Comparison of ENCODE assay signal across 34 cellular contexts in the genomic region with DNA sequence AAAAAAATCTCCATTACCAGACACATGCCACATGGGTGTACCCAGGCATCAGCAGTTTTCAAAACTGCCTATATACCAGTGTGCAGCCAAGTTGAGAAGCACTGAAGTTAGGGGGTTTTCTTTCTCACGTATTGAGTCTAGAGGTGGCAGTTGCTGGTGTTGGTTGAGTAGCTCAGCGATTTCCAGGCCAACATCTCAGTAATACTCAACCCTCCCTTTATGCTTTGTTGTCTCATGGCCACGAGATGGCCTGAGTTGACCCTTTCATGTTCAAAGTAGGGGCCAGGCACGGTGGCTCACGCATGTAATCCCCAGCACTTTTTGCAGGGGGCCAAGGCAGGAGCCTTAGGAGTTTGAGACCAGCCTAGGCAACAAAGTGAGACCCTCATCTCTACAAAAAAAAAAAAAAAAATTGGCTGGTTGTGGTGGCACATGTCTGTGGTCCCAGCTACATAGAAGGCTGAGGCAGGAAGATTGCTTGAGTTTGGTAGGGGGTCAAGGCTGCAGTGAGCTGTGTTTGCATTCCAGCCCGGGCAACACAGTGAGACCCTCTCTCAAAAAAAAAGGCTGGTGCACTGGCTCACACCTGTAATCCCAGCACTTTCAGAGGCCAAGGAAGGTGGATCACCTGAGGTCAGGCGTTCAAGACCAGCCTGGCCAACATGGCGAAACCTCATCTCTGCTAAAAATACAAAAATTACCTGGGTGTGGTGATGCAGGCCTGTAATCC. TPM values are rescaled to one million over a fixed set of nuclear protein-coding genes. Genes with fewer than 3 reads are reported as not detected.
DNase-seq lines count a peak whose midpoint lies in the region; ATAC-seq, FAIRE-seq and TF ChIP-seq lines count a peak whose summit lies in the region.
"Had no signal": no experiment of that assay in that cellular context is flagged by ENCODE, and none has a peak within 500 bp of the region (broad histone marks: within the 10 kb centered on the region; RNA-seq: fewer than 3 reads in every experiment).

No MANE protein-coding gene starts in this region.

- H3K4me1 ChIP-seq in HepG2 (ENCODE audit: insufficient read depth, low read length): peaks cover 67% of the 10 kb centered on the region
- peaks cover 0 to 14% (median 5%) of the 10 kb centered on the region in 4 donors for H3K4me1 ChIP-seq in right lobe of liver
- no peaks in the 10 kb centered on the region for H3K4me1 ChIP-seq in endodermal cell (ENCODE audit: control insufficient read depth, insufficient read depth, low read length)
- no peaks in the 10 kb centered on the region for H3K4me1 ChIP-seq in aorta (ENCODE audit: control insufficient read depth in 1 of 2, insufficient read depth in 2 of 2, low read length in 2 of 2)
- H3K4me1 ChIP-seq: gastroesophageal sphincter, vagina had no signal

- H3K4me3 Mint-ChIP-seq in endodermal cell: no peak overlapping the region
- H3K4me3 Mint-ChIP-seq: activated B cell treated with CpG ODN at 0.5 μM for 24 hours; activated naive CD4-positive, alpha-beta T cell treated with anti-CD3 and anti-CD28 coated beads, Interleukin-2, amount 10 ng/mL, durations not matched to agents 7 days and 5 days; CD4-positive, alpha-beta memory T cell; stimulated activated naive CD8-positive, alpha-beta T cell treated with anti-CD3 and anti-CD28 coated beads, Interleukin-15, Interleukin-2, amounts not matched to agents 100 ng/mL and 50 ng/mL, for 24 hours had no signal

- peak; percentile 68 for TF ChIP-seq CTCF in HepG2 (CRISPR knock-in tag; IDR thresholded peaks at IDR 0.05)
- TF ChIP-seq CTCF in right lobe of liver (IDR thresholded peaks at IDR 0.05): no peak
- TF ChIP-seq CTCF in endodermal cell (conservative IDR thresholded peaks at IDR 0.05): no peak
- no peak for TF ChIP-seq CTCF in WERI-Rb-1 (IDR thresholded peaks at IDR 0.05; ENCODE audit: low read depth, low read length)

- no peaks in the 10 kb centered on the region for H3K9me3 Mint-ChIP-seq in endodermal cell
- H3K9me3 Mint-ChIP-seq: activated B cell treated with CpG ODN at 0.5 μM for 24 hours; activated naive CD4-positive, alpha-beta T cell treated with anti-CD3 and anti-CD28 coated beads, Interleukin-2, amount 10 ng/mL, durations not matched to agents 7 days and 5 days; CD4-positive, alpha-beta memory T cell; stimulated activated naive CD8-positive, alpha-beta T cell treated with anti-CD3 and anti-CD28 coated beads, Interleukin-15, Interleukin-2, amounts not matched to agents 100 ng/mL and 50 ng/mL, for 24 hours had no signal

- H3K4me3 ChIP-seq in HepG2 (replicated peaks in 1 of 3; ENCODE audit: insufficient read depth in 1 of 3, low read depth in 2 of 3, low read length in 3 of 3) (peak overlapping the region in 1 of 3 experiments; percentile 20; a peak in 3 of 6 replicates), right lobe of liver (no peak overlapping the region), endodermal cell (ENCODE audit: low read length) (no peak overlapping the region), aorta (ENCODE audit: low read length in 2 of 2) (no peak overlapping the region), WERI-Rb-1 (ENCODE audit: low read depth, low read length) (no peak overlapping the region)
- H3K4me3 ChIP-seq: dorsolateral prefrontal cortex, gastroesophageal sphincter, hepatocyte, thoracic aorta, vagina had no signal

- H3K27ac ChIP-seq in HepG2 (ENCODE audit: extremely low read length, insufficient read depth, low read length) (no peak overlapping the region), right lobe of liver (no peak overlapping the region), endodermal cell (ENCODE audit: low read depth, low read length) (no peak overlapping the region), aorta (ENCODE audit: low read depth in 1 of 2, low read length in 2 of 2) (no peak overlapping the region), WERI-Rb-1 (no peak overlapping the region)
- H3K27ac ChIP-seq: brain microvascular endothelial cell, dorsolateral prefrontal cortex, gastroesophageal sphincter, hepatocyte, thoracic aorta, vagina had no signal

- H3K9me3 ChIP-seq in HepG2 (ENCODE audit: low read length) (no peaks in the 10 kb centered on the region), right lobe of liver (no peaks in the 10 kb centered on the region), endodermal cell (ENCODE audit: control insufficient read depth, low read length) (no peaks in the 10 kb centered on the region), aorta (ENCODE audit: control insufficient read depth, low read length) (no peaks in the 10 kb centered on the region), WERI-Rb-1 (ENCODE audit: severe bottlenecking) (no peaks in the 10 kb centered on the region)
- H3K9me3 ChIP-seq: gastroesophageal sphincter, thoracic aorta, vagina had no signal

- in situ Hi-C loops in HepG2 (cut with HindIII; ENCODE audit: extremely low pct_ligation_motif_present, low pct_unique_long_range_greater_than_20kb): no loop called here

- H3K27me3 Mint-ChIP-seq in endodermal cell (ENCODE audit: insufficient read depth): peaks cover 6% of the 10 kb centered on the region
- H3K27me3 Mint-ChIP-seq: activated B cell treated with CpG ODN at 0.5 μM for 24 hours; CD4-positive, alpha-beta memory T cell; stimulated activated naive CD8-positive, alpha-beta T cell treated with anti-CD3 and anti-CD28 coated beads, Interleukin-15, Interleukin-2, amounts not matched to agents 100 ng/mL and 50 ng/mL, for 24 hours had no signal

- no peak for TF ChIP-seq EP300 in HepG2 (IDR thresholded peaks at IDR 0.05; ENCODE audit: low read depth in 2 of 2, low read length in 2 of 2)
- TF ChIP-seq EP300 in HepG2 (CRISPR knock-in tag; IDR thresholded peaks at IDR 0.05; ENCODE audit: borderline replicate concordance): 0 out of 2 replicates have a peak, but pooled peaks have one; percentile 5

- BruUV-seq in HepG2 (replicated peaks; lab: Mats Ljungman, UMichigan): no TSS peak

- H3K9ac ChIP-seq in HepG2 (ENCODE audit: insufficient read depth, low read depth, low read length) (no peak overlapping the region), endodermal cell (ENCODE audit: extremely low read depth, low read length, poor library complexity, severe bottlenecking) (no peak overlapping the region)

- intact Hi-C loops in HepG2 (cut with micrococcal nuclease; ENCODE audit: unreplicated experiment): loop anchor here (1.0 to 2.0 kb wide), 2 partner anchors 11 to 14 kb away; partner anchors contain the start of genes LRRC3C and ORMDL3
- intact Hi-C loops in right lobe of liver (cut with DNase I): no loop called here
- intact Hi-C loops in aorta (cut with DNase I): no loop called here

- no peaks in the 10 kb centered on the region for H3K36me3 Mint-ChIP-seq in endodermal cell (ENCODE audit: low read depth)
- H3K36me3 Mint-ChIP-seq: activated naive CD4-positive, alpha-beta T cell treated with anti-CD3 and anti-CD28 coated beads, Interleukin-2, amount 10 ng/mL, durations not matched to agents 7 days and 5 days; CD4-positive, alpha-beta memory T cell had no signal

- no peak overlapping the region for H3K27ac Mint-ChIP-seq in endodermal cell
- H3K27ac Mint-ChIP-seq: activated B cell treated with CpG ODN at 0.5 μM for 24 hours; activated naive CD4-positive, alpha-beta T cell treated with anti-CD3 and anti-CD28 coated beads, Interleukin-2, amount 10 ng/mL, durations not matched to agents 7 days and 5 days; stimulated activated naive CD8-positive, alpha-beta T cell treated with anti-CD3 and anti-CD28 coated beads, Interleukin-15, Interleukin-2, amounts not matched to agents 100 ng/mL and 50 ng/mL, for 24 hours had no signal

- H3K27me3 ChIP-seq in HepG2 (ENCODE audit: control insufficient read depth in 1 of 2, insufficient read depth in 2 of 2, low read length in 2 of 2): peaks cover 4 to 9% of the 10 kb centered on the region in 2 experiments; a peak in 2 of 5 replicates
- no peaks in the 10 kb centered on the region for H3K27me3 ChIP-seq in right lobe of liver
- no peaks in the 10 kb centered on the region for H3K27me3 ChIP-seq in endodermal cell (ENCODE audit: control insufficient read depth, insufficient read depth, low read length, poor library complexity, severe bottlenecking)
- no peaks in the 10 kb centered on the region for H3K27me3 ChIP-seq in aorta (ENCODE audit: control insufficient read depth in 1 of 2, insufficient read depth in 2 of 2, low read length in 1 of 2)
- H3K27me3 ChIP-seq in WERI-Rb-1 (ENCODE audit: insufficient read depth, low read depth, severe bottlenecking): no peaks in the 10 kb centered on the region
- H3K27me3 ChIP-seq: brain microvascular endothelial cell, dorsolateral prefrontal cortex, hepatocyte, vagina had no signal

- no peaks in the 10 kb centered on the region for H3K36me3 ChIP-seq in HepG2 (replicated peaks in 1 of 2; ENCODE audit: control insufficient read depth in 1 of 2, insufficient read depth in 2 of 2, low read length in 2 of 2)
- no peaks in the 10 kb centered on the region for H3K36me3 ChIP-seq in right lobe of liver
- H3K36me3 ChIP-seq in endodermal cell (ENCODE audit: control insufficient read depth, insufficient read depth, low read length): no peaks in the 10 kb centered on the region
- H3K36me3 ChIP-seq in aorta (ENCODE audit: control insufficient read depth in 1 of 2, insufficient read depth in 2 of 2, low read length in 1 of 2): no peaks in the 10 kb centered on the region
- no peaks in the 10 kb centered on the region for H3K36me3 ChIP-seq in WERI-Rb-1
- H3K36me3 ChIP-seq: brain microvascular endothelial cell, gastroesophageal sphincter, thoracic aorta, vagina had no signal

- FAIRE-seq in HepG2 (lab: Jason Lieb, UNC): peak; percentile 80
- FAIRE-seq: HTR-8/SVneo had no signal

- no peaks in the 10 kb centered on the region for H4K20me1 ChIP-seq in HepG2 (ENCODE audit: insufficient read depth, low read length)

- TF ChIP-seq POLR2A in HepG2 (IDR thresholded peaks at IDR 0.05; ENCODE audit: insufficient read depth in 1 of 2, low read depth in 2 of 2, low read length in 2 of 2) (no peak), right lobe of liver (IDR thresholded peaks at IDR 0.05) (no peak)

- ATAC-seq in HepG2 (peak; percentile 66), right lobe of liver (no peak), HG03432 (IDR thresholded peaks at IDR 0.05; ENCODE audit: unreplicated experiment) (peak; percentile 46), aorta (ENCODE audit: low FRiP score) (no peak)
- ATAC-seq: gastroesophageal sphincter, left cardiac atrium, Panc1, sciatic nerve had no signal

- H3K79me2 ChIP-seq in HepG2 (ENCODE audit: insufficient read depth, low read length): no peaks in the 10 kb centered on the region
- H3K79me2 ChIP-seq: hepatocyte had no signal

- peak overlapping the region; percentile 65 for H3K4me2 ChIP-seq in HepG2 (ENCODE audit: low read depth, low read length)
- H3K4me2 ChIP-seq: hepatocyte had no signal

- DNase-seq in HepG2 (ENCODE audit: low spot score) (peak; percentile 67), right lobe of liver (no peak), endodermal cell (peak; percentile 39), aorta (no peak), SIG-M5 (lab: John Stamatoyannopoulos, UW) (no peak), WERI-Rb-1 (no peak)
- DNase-seq in stimulated activated CD4-positive, alpha-beta T cell treated with anti-CD3 and anti-CD28 coated beads, Interleukin-2, amount 100 ng/mL, for 24 hours: no peak
- DNase-seq: activated B cell treated with CpG ODN at 0.5 μM for 24 hours; activated CD4-positive, alpha-beta T cell treated with anti-CD3 and anti-CD28 coated beads, Interleukin-2, amount 50 U/mL, for 1 hour; activated naive CD4-positive, alpha-beta T cell treated with anti-CD3 and anti-CD28 coated beads, Interleukin-2, amount 10 ng/mL, durations not matched to agents 7 days and 5 days; activated T-cell treated with anti-CD3 and anti-CD28 coated beads, Interleukin-2, amount 50 U/mL, for 48 hours; brain microvascular endothelial cell; CD4-positive, alpha-beta memory T cell; dorsolateral prefrontal cortex; GOT3; Kasumi-1; left cardiac atrium; MV-4-11; NCI-H1694; NCI-H524 treated with DMSO at 0.1 percent for 48 hours; stimulated activated CD4-positive, alpha-beta T cell treated with anti-CD3 and anti-CD28 coated beads, Interleukin-12 subunit alpha, Interleukin-12 subunit beta, amount 100 ng/mL, for 4 hours; stimulated activated CD4-positive, alpha-beta T cell treated with anti-CD3 and anti-CD28 coated beads, Interleukin-4, amount 100 ng/mL, for 4 hours had no signal

- peaks cover 14% of the 10 kb centered on the region for H3K4me1 Mint-ChIP-seq in endodermal cell

- 23% methylated on average over 8 of the region's 8 CpGs for WGBS in HepG2 (ENCODE audit: low lambda C conversion rate)
- WGBS in right lobe of liver (ENCODE audit: insufficient coverage, low coverage, low lambda C conversion rate, missing lambda C conversion rate): 64% methylated on average over 7 of the region's 8 CpGs
- 87 to 90% methylated on average over 4 to 8 of the region's 8 CpGs for WGBS in endodermal cell (ENCODE audit: insufficient coverage in 1 of 2, insufficient read length in 1 of 2), 2 experiments
- 67 to 70% methylated on average over 8 of the region's 8 CpGs for WGBS in aorta, 2 donors

- peak; percentile 9; the same call in 1 of the 2 replicates for TF ChIP-seq RAD21 in HepG2 (CRISPR knock-in tag; IDR thresholded peaks at IDR 0.05)

- POLR2A ChIA-PET in HepG2 (lab: Yijun Ruan, JAX): interaction anchor here (1.0 to 2.8 kb wide), 3 partner anchors 11 to 34 kb away, joined by 4 to 15 read pairs (median 5); partner anchors contain the start of genes LRRC3C and ORMDL3

- CTCF ChIA-PET in HepG2 (lab: Yijun Ruan, JAX; ENCODE audit: low intra/inter-chr PET ratio, low total read pairs): interaction anchor here (1.1 kb wide), 1 partner anchor 66 kb away, joined by 4 read pairs; no protein-coding TSS in a partner anchor

- H2AFZ ChIP-seq in HepG2 (ENCODE audit: low read length): no peak overlapping the region
- H2AFZ ChIP-seq: hepatocyte had no signal

RNA-seq across cellular contexts. Expression of gene LRRC3C, which starts 10.8 kb away (rescaled TPM):
- total RNA-seq in HepG2 (2016; rRNA removed; fragmentation: Illumina TruSeq; extraction: Trizol): not detected in 2 replicates
- total RNA-seq in HepG2 (2016; cell fraction: cytosol; rRNA removed; fragmentation: Illumina TruSeq; extraction: Trizol; ENCODE audit: low read depth): not detected in 2 replicates
- total RNA-seq in HepG2 (2016; cell fraction: insoluble cytoplasmic fraction; rRNA removed; fragmentation: Illumina TruSeq; extraction: Trizol): not detected in 2 replicates
- not detected in 2 replicates for total RNA-seq in HepG2 (2016; cell fraction: membrane; rRNA removed; fragmentation: Illumina TruSeq; extraction: Trizol)
- not detected in 2 replicates for total RNA-seq in HepG2 (2016; cell fraction: nucleus; rRNA removed; fragmentation: Illumina TruSeq; extraction: Trizol)
- polyA plus RNA-seq in HepG2 (2011; rRNA removed): 0.10 and 0.17 TPM in 2 replicates
- polyA plus RNA-seq in HepG2 (2011; cell fraction: cytosol; rRNA removed): 0.11 TPM in 1 of 2 replicates, not detected in the other
- not detected in 2 replicates for polyA plus RNA-seq in HepG2 (2011; cell fraction: nucleus; rRNA removed)
- not detected in 2 replicates for polyA plus RNA-seq in HepG2 (2012)
- not detected in 2 replicates for polyA plus RNA-seq in HepG2 (2016; cell fraction: cytosol; fragmentation: Illumina TruSeq; extraction: Trizol; ENCODE audit: low read depth)
- not detected in 2 replicates for polyA plus RNA-seq in HepG2 (2016; cell fraction: insoluble cytoplasmic fraction; fragmentation: Illumina TruSeq; extraction: Trizol; ENCODE audit: low read depth)
- polyA plus RNA-seq in HepG2 (2016; cell fraction: membrane; fragmentation: Illumina TruSeq; extraction: Trizol; ENCODE audit: low read depth): not detected in 2 replicates
- not detected in 2 replicates for polyA plus RNA-seq in HepG2 (2016; cell fraction: nucleus; fragmentation: Illumina TruSeq; extraction: Trizol; ENCODE audit: insufficient read depth, low read depth)
- 0.24 TPM in 1 of 2 replicates, not detected in the other for polyA minus RNA-seq in HepG2 (2011; rRNA and poly(A)+ RNA removed; ENCODE audit: low replicate concordance)
- not detected in 2 replicates for polyA minus RNA-seq in HepG2 (2011; cell fraction: cytosol; rRNA and poly(A)+ RNA removed)
- not detected in 2 replicates for polyA minus RNA-seq in HepG2 (2011; cell fraction: nucleus; rRNA and poly(A)+ RNA removed)
- not detected for total RNA-seq in right lobe of liver
- not detected for total RNA-seq in endodermal cell
- polyA plus RNA-seq in endodermal cell (2013, experiment 1 of 2): not detected
- polyA plus RNA-seq in endodermal cell (2013, experiment 2 of 2): not detected
- total RNA-seq in aorta: not detected
- polyA plus RNA-seq in aorta: not detected
- total RNA-seq: A172; activated B cell treated with CpG ODN at 0.5 μM for 24 hours; CD4-positive, alpha-beta memory T cell; cerebellum; fibroblast of lung; left cardiac atrium; sciatic nerve; thoracic aorta; vagina had no signal
- polyA plus RNA-seq: CD4-positive, alpha-beta memory T cell; fibroblast of lung; hepatocyte had no signal

RNA-seq across cellular contexts. Expression of gene ORMDL3, which starts 10.9 kb away (rescaled TPM):
- total RNA-seq in HepG2 (2016; rRNA removed; fragmentation: Illumina TruSeq; extraction: Trizol): 125 and 181 TPM in 2 replicates
- total RNA-seq in HepG2 (2016; cell fraction: cytosol; rRNA removed; fragmentation: Illumina TruSeq; extraction: Trizol; ENCODE audit: low read depth): 52.8 and 58.2 TPM in 2 replicates
- 110 and 214 TPM in 2 replicates for total RNA-seq in HepG2 (2016; cell fraction: insoluble cytoplasmic fraction; rRNA removed; fragmentation: Illumina TruSeq; extraction: Trizol)
- total RNA-seq in HepG2 (2016; cell fraction: membrane; rRNA removed; fragmentation: Illumina TruSeq; extraction: Trizol): 136 and 143 TPM in 2 replicates
- 112 and 134 TPM in 2 replicates for total RNA-seq in HepG2 (2016; cell fraction: nucleus; rRNA removed; fragmentation: Illumina TruSeq; extraction: Trizol)
- polyA plus RNA-seq in HepG2 (2011; rRNA removed): 384 and 546 TPM in 2 replicates
- polyA plus RNA-seq in HepG2 (2011; cell fraction: cytosol; rRNA removed): 330 and 331 TPM in 2 replicates
- polyA plus RNA-seq in HepG2 (2011; cell fraction: nucleus; rRNA removed): 319 and 431 TPM in 2 replicates
- 176 and 292 TPM in 2 replicates for polyA plus RNA-seq in HepG2 (2012)
- 35.1 and 42.1 TPM in 2 replicates for polyA plus RNA-seq in HepG2 (2016; cell fraction: cytosol; fragmentation: Illumina TruSeq; extraction: Trizol; ENCODE audit: low read depth)
- 81.8 and 96.3 TPM in 2 replicates for polyA plus RNA-seq in HepG2 (2016; cell fraction: insoluble cytoplasmic fraction; fragmentation: Illumina TruSeq; extraction: Trizol; ENCODE audit: low read depth)
- polyA plus RNA-seq in HepG2 (2016; cell fraction: membrane; fragmentation: Illumina TruSeq; extraction: Trizol; ENCODE audit: low read depth): 72.9 and 81.6 TPM in 2 replicates
- 169 and 170 TPM in 2 replicates for polyA plus RNA-seq in HepG2 (2016; cell fraction: nucleus; fragmentation: Illumina TruSeq; extraction: Trizol; ENCODE audit: insufficient read depth, low read depth)
- polyA minus RNA-seq in HepG2 (2011; rRNA and poly(A)+ RNA removed; ENCODE audit: low replicate concordance): 76.0 and 1,167 TPM in 2 replicates
- 115 and 192 TPM in 2 replicates for polyA minus RNA-seq in HepG2 (2011; cell fraction: cytosol; rRNA and poly(A)+ RNA removed)
- polyA minus RNA-seq in HepG2 (2011; cell fraction: nucleus; rRNA and poly(A)+ RNA removed): 79.2 and 94.6 TPM in 2 replicates
- 100 to 1,000 TPM; 105 to 174 (median 128) TPM for total RNA-seq in right lobe of liver
- 10 to 100 TPM; 77.7 to 83.8 TPM for total RNA-seq in endodermal cell
- 56.1 TPM for polyA plus RNA-seq in endodermal cell (2013, experiment 1 of 2)
- polyA plus RNA-seq in endodermal cell (2013, experiment 2 of 2): 46.6 TPM
- 10 to 100 TPM; 44.2 to 45.0 TPM for total RNA-seq in aorta
- 10 to 100 TPM; 50.4 to 74.0 TPM for polyA plus RNA-seq in aorta

RNA-seq across cellular contexts. Expression of gene GSDMB, which starts 19.9 kb away (rescaled TPM):
- total RNA-seq in HepG2 (2016; rRNA removed; fragmentation: Illumina TruSeq; extraction: Trizol): 0.70 and 3.3 TPM in 2 replicates
- 0.44 and 0.51 TPM in 2 replicates for total RNA-seq in HepG2 (2016; cell fraction: cytosol; rRNA removed; fragmentation: Illumina TruSeq; extraction: Trizol; ENCODE audit: low read depth)
- total RNA-seq in HepG2 (2016; cell fraction: insoluble cytoplasmic fraction; rRNA removed; fragmentation: Illumina TruSeq; extraction: Trizol): 0.76 and 2.9 TPM in 2 replicates
- total RNA-seq in HepG2 (2016; cell fraction: membrane; rRNA removed; fragmentation: Illumina TruSeq; extraction: Trizol): 0.31 and 0.62 TPM in 2 replicates
- total RNA-seq in HepG2 (2016; cell fraction: nucleus; rRNA removed; fragmentation: Illumina TruSeq; extraction: Trizol): 8.3 and 9.3 TPM in 2 replicates
- polyA plus RNA-seq in HepG2 (2011; rRNA removed): 30.4 and 39.4 TPM in 2 replicates
- polyA plus RNA-seq in HepG2 (2011; cell fraction: cytosol; rRNA removed): 3.7 and 4.3 TPM in 2 replicates
- 140 and 180 TPM in 2 replicates for polyA plus RNA-seq in HepG2 (2011; cell fraction: nucleus; rRNA removed)
- 36.5 and 54.8 TPM in 2 replicates for polyA plus RNA-seq in HepG2 (2012)
- polyA plus RNA-seq in HepG2 (2016; cell fraction: cytosol; fragmentation: Illumina TruSeq; extraction: Trizol; ENCODE audit: low read depth): 0.33 and 0.52 TPM in 2 replicates
- polyA plus RNA-seq in HepG2 (2016; cell fraction: insoluble cytoplasmic fraction; fragmentation: Illumina TruSeq; extraction: Trizol; ENCODE audit: low read depth): 0.73 and 1.2 TPM in 2 replicates
- polyA plus RNA-seq in HepG2 (2016; cell fraction: membrane; fragmentation: Illumina TruSeq; extraction: Trizol; ENCODE audit: low read depth): 0.26 and 0.35 TPM in 2 replicates
- 21.8 and 24.9 TPM in 2 replicates for polyA plus RNA-seq in HepG2 (2016; cell fraction: nucleus; fragmentation: Illumina TruSeq; extraction: Trizol; ENCODE audit: insufficient read depth, low read depth)
- polyA minus RNA-seq in HepG2 (2011; rRNA and poly(A)+ RNA removed; ENCODE audit: low replicate concordance): 4.9 and 23.3 TPM in 2 replicates
- 1.1 and 1.5 TPM in 2 replicates for polyA minus RNA-seq in HepG2 (2011; cell fraction: cytosol; rRNA and poly(A)+ RNA removed)
- polyA minus RNA-seq in HepG2 (2011; cell fraction: nucleus; rRNA and poly(A)+ RNA removed): 42.0 and 56.2 TPM in 2 replicates
- 10 to 100 TPM in 3 of 6 experiments, 1 to 10 TPM in 3; 4.7 to 40.8 (median 18.8) TPM for total RNA-seq in right lobe of liver
- 10 to 100 TPM; 16.6 to 30.9 TPM for total RNA-seq in endodermal cell
- 18.9 TPM for polyA plus RNA-seq in endodermal cell (2013, experiment 1 of 2)
- polyA plus RNA-seq in endodermal cell (2013, experiment 2 of 2): 17.6 TPM
- total RNA-seq in aorta: 10 to 100 TPM in 1 of 2 donors, 1 to 10 TPM in 1; 9.7 to 14.5 TPM
- 10 to 100 TPM; 16.7 to 30.1 TPM for polyA plus RNA-seq in aorta

RNA-seq across cellular contexts. Expression of gene GSDMA, which starts 24.5 kb away (rescaled TPM):
- total RNA-seq in HepG2 (2016; rRNA removed; fragmentation: Illumina TruSeq; extraction: Trizol) (not detected in 2 replicates), right lobe of liver (under 1 TPM in 2 of 6 experiments, not detected in 4; 0.42 to 0.99 TPM), endodermal cell (not detected), aorta (1 to 10 TPM; 1.2 to 6.2 TPM)
- not detected in 2 replicates for total RNA-seq in HepG2 (2016; cell fraction: cytosol; rRNA removed; fragmentation: Illumina TruSeq; extraction: Trizol; ENCODE audit: low read depth)
- not detected in 2 replicates for total RNA-seq in HepG2 (2016; cell fraction: insoluble cytoplasmic fraction; rRNA removed; fragmentation: Illumina TruSeq; extraction: Trizol)
- total RNA-seq in HepG2 (2016; cell fraction: membrane; rRNA removed; fragmentation: Illumina TruSeq; extraction: Trizol): not detected in 2 replicates
- not detected in 2 replicates for total RNA-seq in HepG2 (2016; cell fraction: nucleus; rRNA removed; fragmentation: Illumina TruSeq; extraction: Trizol)
- polyA plus RNA-seq in HepG2 (2011; rRNA removed) (0.07 TPM in 1 of 2 replicates, not detected in the other), aorta (under 1 TPM in 1 of 2 donors, not detected in 1; 0.28 TPM)
- polyA plus RNA-seq in HepG2 (2011; cell fraction: cytosol; rRNA removed): 0.08 TPM in 1 of 2 replicates, not detected in the other
- polyA plus RNA-seq in HepG2 (2011; cell fraction: nucleus; rRNA removed): not detected in 2 replicates
- polyA plus RNA-seq in HepG2 (2012): not detected in 2 replicates
- polyA plus RNA-seq in HepG2 (2016; cell fraction: cytosol; fragmentation: Illumina TruSeq; extraction: Trizol; ENCODE audit: low read depth): not detected in 2 replicates
- polyA plus RNA-seq in HepG2 (2016; cell fraction: insoluble cytoplasmic fraction; fragmentation: Illumina TruSeq; extraction: Trizol; ENCODE audit: low read depth): not detected in 2 replicates
- not detected in 2 replicates for polyA plus RNA-seq in HepG2 (2016; cell fraction: membrane; fragmentation: Illumina TruSeq; extraction: Trizol; ENCODE audit: low read depth)
- polyA plus RNA-seq in HepG2 (2016; cell fraction: nucleus; fragmentation: Illumina TruSeq; extraction: Trizol; ENCODE audit: insufficient read depth, low read depth): not detected in 2 replicates
- polyA minus RNA-seq in HepG2 (2011; rRNA and poly(A)+ RNA removed; ENCODE audit: low replicate concordance): not detected in 2 replicates
- not detected in 2 replicates for polyA minus RNA-seq in HepG2 (2011; cell fraction: cytosol; rRNA and poly(A)+ RNA removed)
- not detected in 2 replicates for polyA minus RNA-seq in HepG2 (2011; cell fraction: nucleus; rRNA and poly(A)+ RNA removed)
- not detected for polyA plus RNA-seq in endodermal cell (2013, experiment 1 of 2)
- polyA plus RNA-seq in endodermal cell (2013, experiment 2 of 2): not detected
- total RNA-seq: A172, activated B cell treated with CpG ODN at 0.5 μM for 24 hours, cerebellum, fibroblast of lung, hepatocyte had no signal
- polyA plus RNA-seq: fibroblast of lung had no signal

RNA-seq across cellular contexts. Expression of gene PSMD3, which starts 42.3 kb away (rescaled TPM):
- total RNA-seq in HepG2 (2016; rRNA removed; fragmentation: Illumina TruSeq; extraction: Trizol) (114 and 146 TPM in 2 replicates), right lobe of liver (10 to 100 TPM; 58.3 to 85.3 (median 67.4) TPM), endodermal cell (100 to 1,000 TPM; 152 to 164 TPM), aorta (10 to 100 TPM; 60.5 to 60.9 TPM)
- 19.9 and 20.3 TPM in 2 replicates for total RNA-seq in HepG2 (2016; cell fraction: cytosol; rRNA removed; fragmentation: Illumina TruSeq; extraction: Trizol; ENCODE audit: low read depth)
- total RNA-seq in HepG2 (2016; cell fraction: insoluble cytoplasmic fraction; rRNA removed; fragmentation: Illumina TruSeq; extraction: Trizol): 99.4 and 154 TPM in 2 replicates
- 37.5 and 39.8 TPM in 2 replicates for total RNA-seq in HepG2 (2016; cell fraction: membrane; rRNA removed; fragmentation: Illumina TruSeq; extraction: Trizol)
- total RNA-seq in HepG2 (2016; cell fraction: nucleus; rRNA removed; fragmentation: Illumina TruSeq; extraction: Trizol): 88.8 and 102 TPM in 2 replicates
- polyA plus RNA-seq in HepG2 (2011; rRNA removed) (97.4 and 118 TPM in 2 replicates), aorta (10 to 100 TPM; 27.0 to 59.3 TPM)
- 82.0 and 93.0 TPM in 2 replicates for polyA plus RNA-seq in HepG2 (2011; cell fraction: cytosol; rRNA removed)
- polyA plus RNA-seq in HepG2 (2011; cell fraction: nucleus; rRNA removed): 117 and 120 TPM in 2 replicates
- 97.2 and 131 TPM in 2 replicates for polyA plus RNA-seq in HepG2 (2012)
- polyA plus RNA-seq in HepG2 (2016; cell fraction: cytosol; fragmentation: Illumina TruSeq; extraction: Trizol; ENCODE audit: low read depth): 14.5 and 14.8 TPM in 2 replicates
- polyA plus RNA-seq in HepG2 (2016; cell fraction: insoluble cytoplasmic fraction; fragmentation: Illumina TruSeq; extraction: Trizol; ENCODE audit: low read depth): 110 and 126 TPM in 2 replicates
- polyA plus RNA-seq in HepG2 (2016; cell fraction: membrane; fragmentation: Illumina TruSeq; extraction: Trizol; ENCODE audit: low read depth): 20.5 and 22.5 TPM in 2 replicates
- 160 and 165 TPM in 2 replicates for polyA plus RNA-seq in HepG2 (2016; cell fraction: nucleus; fragmentation: Illumina TruSeq; extraction: Trizol; ENCODE audit: insufficient read depth, low read depth)
- 151 and 161 TPM in 2 replicates for polyA minus RNA-seq in HepG2 (2011; rRNA and poly(A)+ RNA removed; ENCODE audit: low replicate concordance)
- 49.5 and 51.3 TPM in 2 replicates for polyA minus RNA-seq in HepG2 (2011; cell fraction: cytosol; rRNA and poly(A)+ RNA removed)
- polyA minus RNA-seq in HepG2 (2011; cell fraction: nucleus; rRNA and poly(A)+ RNA removed): 34.4 and 36.3 TPM in 2 replicates
- 142 TPM for polyA plus RNA-seq in endodermal cell (2013, experiment 1 of 2)
- polyA plus RNA-seq in endodermal cell (2013, experiment 2 of 2): 132 TPM

Comparison
In these comparisons a context has a peak if more than half of its experiments do, and no peak if none do; other contexts are left out.
1. ATAC-seq: peak in HepG2 (single experiment) and HG03432 (single experiment); none in right lobe of liver (0 of 4) and aorta (single experiment).
2. DNase-seq: peak in HepG2 (single experiment) and endodermal cell (single experiment); none in right lobe of liver (0 of 3), aorta (0 of 2), SIG-M5 (single experiment), WERI-Rb-1 (single experiment) and stimulated activated CD4-positive, alpha-beta T cell treated with anti-CD3 and anti-CD28 coated beads, Interleukin-2, amount 100 ng/mL, for 24 hours (0 of 2).